1 cellular context compared by ENCODE assay signal in the genomic region with DNA sequence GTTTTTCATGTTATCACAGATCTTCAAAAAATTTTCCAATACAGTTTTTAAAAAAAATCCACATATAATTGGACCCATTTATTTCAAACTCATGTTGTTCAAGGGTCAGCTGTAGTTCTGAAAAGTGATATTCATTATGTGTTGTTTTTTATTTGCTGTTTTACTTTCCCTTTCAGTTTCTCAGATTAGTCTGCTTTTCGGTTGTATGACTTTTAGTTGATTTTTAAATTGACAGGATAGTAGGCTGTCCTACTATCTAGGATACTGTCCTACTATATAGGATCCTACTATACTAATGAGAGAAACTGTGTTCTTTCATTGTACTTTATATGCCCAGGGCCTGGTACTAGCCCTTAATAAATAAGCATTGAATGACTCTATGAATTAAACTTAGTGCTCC.
TF ChIP-seq lines count a peak whose summit lies in the region.

No MANE protein-coding gene starts in this region.

TF ChIP-seq in GM23338, 12 proteins besides CTCF, POLR2A, EP300 and RAD21:
- TF ChIP-seq STAT1 (IDR thresholded peaks at IDR 0.05; ENCODE audit: unreplicated experiment) = no peak
- TF ChIP-seq, protein P1, sequence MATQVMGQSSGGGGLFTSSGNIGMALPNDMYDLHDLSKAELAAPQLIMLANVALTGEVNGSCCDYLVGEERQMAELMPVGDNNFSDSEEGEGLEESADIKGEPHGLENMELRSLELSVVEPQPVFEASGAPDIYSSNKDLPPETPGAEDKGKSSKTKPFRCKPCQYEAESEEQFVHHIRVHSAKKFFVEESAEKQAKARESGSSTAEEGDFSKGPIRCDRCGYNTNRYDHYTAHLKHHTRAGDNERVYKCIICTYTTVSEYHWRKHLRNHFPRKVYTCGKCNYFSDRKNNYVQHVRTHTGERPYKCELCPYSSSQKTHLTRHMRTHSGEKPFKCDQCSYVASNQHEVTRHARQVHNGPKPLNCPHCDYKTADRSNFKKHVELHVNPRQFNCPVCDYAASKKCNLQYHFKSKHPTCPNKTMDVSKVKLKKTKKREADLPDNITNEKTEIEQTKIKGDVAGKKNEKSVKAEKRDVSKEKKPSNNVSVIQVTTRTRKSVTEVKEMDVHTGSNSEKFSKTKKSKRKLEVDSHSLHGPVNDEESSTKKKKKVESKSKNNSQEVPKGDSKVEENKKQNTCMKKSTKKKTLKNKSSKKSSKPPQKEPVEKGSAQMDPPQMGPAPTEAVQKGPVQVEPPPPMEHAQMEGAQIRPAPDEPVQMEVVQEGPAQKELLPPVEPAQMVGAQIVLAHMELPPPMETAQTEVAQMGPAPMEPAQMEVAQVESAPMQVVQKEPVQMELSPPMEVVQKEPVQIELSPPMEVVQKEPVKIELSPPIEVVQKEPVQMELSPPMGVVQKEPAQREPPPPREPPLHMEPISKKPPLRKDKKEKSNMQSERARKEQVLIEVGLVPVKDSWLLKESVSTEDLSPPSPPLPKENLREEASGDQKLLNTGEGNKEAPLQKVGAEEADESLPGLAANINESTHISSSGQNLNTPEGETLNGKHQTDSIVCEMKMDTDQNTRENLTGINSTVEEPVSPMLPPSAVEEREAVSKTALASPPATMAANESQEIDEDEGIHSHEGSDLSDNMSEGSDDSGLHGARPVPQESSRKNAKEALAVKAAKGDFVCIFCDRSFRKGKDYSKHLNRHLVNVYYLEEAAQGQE (IDR thresholded peaks at IDR 0.05; ENCODE audit: unreplicated experiment) = no peak
- no peak for TF ChIP-seq ZNF331 (CRISPR knock-in tag; IDR thresholded peaks at IDR 0.05; ENCODE audit: low read depth)
- no peak for TF ChIP-seq CREB1 (CRISPR knock-in tag; IDR thresholded peaks at IDR 0.05; ENCODE audit: low read depth)
- TF ChIP-seq, protein P2, sequence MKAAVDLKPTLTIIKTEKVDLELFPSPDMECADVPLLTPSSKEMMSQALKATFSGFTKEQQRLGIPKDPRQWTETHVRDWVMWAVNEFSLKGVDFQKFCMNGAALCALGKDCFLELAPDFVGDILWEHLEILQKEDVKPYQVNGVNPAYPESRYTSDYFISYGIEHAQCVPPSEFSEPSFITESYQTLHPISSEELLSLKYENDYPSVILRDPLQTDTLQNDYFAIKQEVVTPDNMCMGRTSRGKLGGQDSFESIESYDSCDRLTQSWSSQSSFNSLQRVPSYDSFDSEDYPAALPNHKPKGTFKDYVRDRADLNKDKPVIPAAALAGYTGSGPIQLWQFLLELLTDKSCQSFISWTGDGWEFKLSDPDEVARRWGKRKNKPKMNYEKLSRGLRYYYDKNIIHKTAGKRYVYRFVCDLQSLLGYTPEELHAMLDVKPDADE (IDR thresholded peaks at IDR 0.05) = no peak
- no peak for TF ChIP-seq POLR2AphosphoS5 (IDR thresholded peaks at IDR 0.05; ENCODE audit: low read depth)
- TF ChIP-seq JUNB (IDR thresholded peaks at IDR 0.05; ENCODE audit: unreplicated experiment) = no peak
- TF ChIP-seq NANOG (IDR thresholded peaks at IDR 0.05; ENCODE audit: borderline replicate concordance) = no peak
- TF ChIP-seq ZNF114 (CRISPR knock-in tag; IDR thresholded peaks at IDR 0.05) = no peak
- TF ChIP-seq EZH2 (IDR thresholded peaks at IDR 0.05; ENCODE audit: low read depth, unreplicated experiment) = no peak
- TF ChIP-seq, protein P3, sequence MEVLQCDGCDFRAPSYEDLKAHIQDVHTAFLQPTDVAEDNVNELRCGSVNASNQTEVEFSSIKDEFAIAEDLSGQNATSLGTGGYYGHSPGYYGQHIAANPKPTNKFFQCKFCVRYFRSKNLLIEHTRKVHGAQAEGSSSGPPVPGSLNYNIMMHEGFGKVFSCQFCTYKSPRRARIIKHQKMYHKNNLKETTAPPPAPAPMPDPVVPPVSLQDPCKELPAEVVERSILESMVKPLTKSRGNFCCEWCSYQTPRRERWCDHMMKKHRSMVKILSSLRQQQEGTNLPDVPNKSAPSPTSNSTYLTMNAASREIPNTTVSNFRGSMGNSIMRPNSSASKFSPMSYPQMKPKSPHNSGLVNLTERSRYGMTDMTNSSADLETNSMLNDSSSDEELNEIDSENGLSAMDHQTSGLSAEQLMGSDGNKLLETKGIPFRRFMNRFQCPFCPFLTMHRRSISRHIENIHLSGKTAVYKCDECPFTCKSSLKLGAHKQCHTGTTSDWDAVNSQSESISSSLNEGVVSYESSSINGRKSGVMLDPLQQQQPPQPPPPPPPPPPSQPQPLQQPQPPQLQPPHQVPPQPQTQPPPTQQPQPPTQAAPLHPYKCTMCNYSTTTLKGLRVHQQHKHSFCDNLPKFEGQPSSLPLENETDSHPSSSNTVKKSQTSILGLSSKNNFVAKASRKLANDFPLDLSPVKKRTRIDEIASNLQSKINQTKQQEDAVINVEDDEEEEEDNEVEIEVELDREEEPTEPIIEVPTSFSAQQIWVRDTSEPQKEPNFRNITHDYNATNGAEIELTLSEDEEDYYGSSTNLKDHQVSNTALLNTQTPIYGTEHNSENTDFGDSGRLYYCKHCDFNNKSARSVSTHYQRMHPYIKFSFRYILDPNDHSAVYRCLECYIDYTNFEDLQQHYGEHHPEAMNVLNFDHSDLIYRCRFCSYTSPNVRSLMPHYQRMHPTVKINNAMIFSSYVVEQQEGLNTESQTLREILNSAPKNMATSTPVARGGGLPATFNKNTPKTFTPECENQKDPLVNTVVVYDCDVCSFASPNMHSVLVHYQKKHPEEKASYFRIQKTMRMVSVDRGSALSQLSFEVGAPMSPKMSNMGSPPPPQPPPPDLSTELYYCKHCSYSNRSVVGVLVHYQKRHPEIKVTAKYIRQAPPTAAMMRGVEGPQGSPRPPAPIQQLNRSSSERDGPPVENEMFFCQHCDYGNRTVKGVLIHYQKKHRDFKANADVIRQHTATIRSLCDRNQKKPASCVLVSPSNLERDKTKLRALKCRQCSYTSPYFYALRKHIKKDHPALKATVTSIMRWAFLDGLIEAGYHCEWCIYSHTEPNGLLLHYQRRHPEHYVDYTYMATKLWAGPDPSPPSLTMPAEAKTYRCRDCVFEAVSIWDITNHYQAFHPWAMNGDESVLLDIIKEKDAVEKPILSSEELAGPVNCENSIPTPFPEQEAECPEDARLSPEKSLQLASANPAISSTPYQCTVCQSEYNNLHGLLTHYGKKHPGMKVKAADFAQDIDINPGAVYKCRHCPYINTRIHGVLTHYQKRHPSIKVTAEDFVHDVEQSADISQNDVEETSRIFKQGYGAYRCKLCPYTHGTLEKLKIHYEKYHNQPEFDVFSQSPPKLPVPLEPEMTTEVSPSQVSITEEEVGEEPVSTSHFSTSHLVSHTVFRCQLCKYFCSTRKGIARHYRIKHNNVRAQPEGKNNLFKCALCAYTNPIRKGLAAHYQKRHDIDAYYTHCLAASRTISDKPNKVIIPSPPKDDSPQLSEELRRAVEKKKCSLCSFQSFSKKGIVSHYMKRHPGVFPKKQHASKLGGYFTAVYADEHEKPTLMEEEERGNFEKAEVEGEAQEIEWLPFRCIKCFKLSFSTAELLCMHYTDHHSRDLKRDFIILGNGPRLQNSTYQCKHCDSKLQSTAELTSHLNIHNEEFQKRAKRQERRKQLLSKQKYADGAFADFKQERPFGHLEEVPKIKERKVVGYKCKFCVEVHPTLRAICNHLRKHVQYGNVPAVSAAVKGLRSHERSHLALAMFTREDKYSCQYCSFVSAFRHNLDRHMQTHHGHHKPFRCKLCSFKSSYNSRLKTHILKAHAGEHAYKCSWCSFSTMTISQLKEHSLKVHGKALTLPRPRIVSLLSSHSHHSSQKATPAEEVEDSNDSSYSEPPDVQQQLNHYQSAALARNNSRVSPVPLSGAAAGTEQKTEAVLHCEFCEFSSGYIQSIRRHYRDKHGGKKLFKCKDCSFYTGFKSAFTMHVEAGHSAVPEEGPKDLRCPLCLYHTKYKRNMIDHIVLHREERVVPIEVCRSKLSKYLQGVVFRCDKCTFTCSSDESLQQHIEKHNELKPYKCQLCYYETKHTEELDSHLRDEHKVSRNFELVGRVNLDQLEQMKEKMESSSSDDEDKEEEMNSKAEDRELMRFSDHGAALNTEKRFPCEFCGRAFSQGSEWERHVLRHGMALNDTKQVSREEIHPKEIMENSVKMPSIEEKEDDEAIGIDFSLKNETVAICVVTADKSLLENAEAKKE (CRISPR knock-in tag; IDR thresholded peaks at IDR 0.05) = no peak
- no peak for TF ChIP-seq EZH2phosphoT487 (IDR thresholded peaks at IDR 0.05; ENCODE audit: unreplicated experiment)
